8 cellular contexts compared by ENCODE assay signal in the genomic region with DNA sequence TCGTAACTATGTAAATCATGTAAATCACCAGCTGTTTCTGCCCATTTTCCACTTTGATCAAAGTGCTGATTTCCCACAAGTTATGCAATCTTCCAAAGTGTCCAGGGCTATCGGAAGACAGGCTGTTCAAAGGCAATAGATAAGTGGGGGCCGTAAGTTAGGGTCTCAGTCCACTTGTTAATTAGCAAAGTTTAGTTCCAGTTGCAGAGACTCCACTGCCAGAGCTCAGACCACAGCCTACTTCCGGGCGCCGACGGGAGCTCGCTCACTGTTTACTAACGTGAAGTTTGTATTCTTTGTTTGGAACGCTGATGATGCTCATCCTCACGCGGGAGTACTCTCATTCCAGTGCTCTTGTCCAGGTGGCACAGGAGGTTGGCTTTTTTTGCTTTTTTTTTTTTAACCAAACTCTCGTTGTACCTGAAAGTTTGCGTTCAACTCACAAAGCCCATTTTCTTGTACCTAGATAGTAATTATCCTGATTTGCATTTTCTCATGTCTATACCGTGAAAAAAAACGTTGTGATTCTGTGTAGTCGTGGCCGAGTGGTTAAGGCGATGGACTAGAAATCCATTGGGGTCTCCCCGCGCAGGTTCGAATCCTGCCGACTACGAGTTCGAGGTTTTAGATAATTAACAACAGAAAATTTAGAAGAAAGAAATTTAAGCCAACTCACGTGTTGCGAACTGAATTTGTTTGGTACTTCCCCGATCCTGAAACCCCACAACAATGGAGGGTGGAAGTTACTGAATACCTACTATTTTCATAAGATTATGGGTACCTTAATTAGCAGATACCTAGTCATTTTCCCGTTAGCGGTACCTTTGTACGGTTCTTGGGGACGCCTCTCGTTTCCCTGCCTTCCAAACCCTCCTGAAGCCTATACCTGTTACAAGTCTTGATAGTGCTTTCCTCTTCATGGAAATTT. TPM values are rescaled to one million over a fixed set of nuclear protein-coding genes. Genes with fewer than 3 reads are reported as not detected.
DNase-seq lines count a peak whose midpoint lies in the region; ATAC-seq, FAIRE-seq and TF ChIP-seq lines count a peak whose summit lies in the region.

No MANE protein-coding gene starts in this region.

- H3K4me3 ChIP-seq in endothelial cell of umbilical vein (replicated peaks in 1 of 3; ENCODE audit: insufficient read depth in 1 of 3, low read depth in 1 of 3, low read length in 3 of 3) (peak overlapping the region; percentile 38 to 97 (median 95)), muscle layer of colon (ENCODE audit: low read depth in 1 of 2, low read length in 2 of 2) (peak overlapping the region; percentile 20 to 51)

- H2AFZ ChIP-seq in endothelial cell of umbilical vein (ENCODE audit: low read depth, low read length), result peak overlapping the region; percentile 100

- H4K20me1 ChIP-seq in endothelial cell of umbilical vein (replicated peaks; ENCODE audit: control insufficient read depth, extremely low read depth, insufficient read depth, low read length), result no peaks in the 10 kb centered on the region

- no peaks in the 10 kb centered on the region for H3K9me1 ChIP-seq in endothelial cell of umbilical vein (replicated peaks; ENCODE audit: control insufficient read depth, extremely low read depth, insufficient read depth, low read length)

- dilution Hi-C loops in endothelial cell of umbilical vein (cut with MboI; ENCODE audit: extremely low pct_ligation_motif_present, low sequenced_read_pairs), result no loop called here

- peak overlapping the region; percentile 31 for H3K27ac ChIP-seq in endothelial cell of umbilical vein (ENCODE audit: insufficient read depth, low read depth, low read length)
- H3K27ac ChIP-seq in muscle layer of colon (ENCODE audit: low read depth, low read length), result no peak overlapping the region

- POLR2A ChIA-PET in endothelial cell of umbilical vein (lab: Charles Lee), result interaction anchor here (0.7 kb wide), 1 partner anchor 723 kb away, joined by 4 read pairs; no protein-coding TSS in a partner anchor

- H3K79me2 ChIP-seq in endothelial cell of umbilical vein (ENCODE audit: control insufficient read depth, insufficient read depth, low read length), result no peaks in the 10 kb centered on the region

- H3K27me3 ChIP-seq in endothelial cell of umbilical vein (ENCODE audit: control insufficient read depth in 2 of 2, insufficient read depth in 2 of 2, low read length in 2 of 2) (peaks cover 8 to 17% of the 10 kb centered on the region in 2 experiments), muscle layer of colon (ENCODE audit: control insufficient read depth in 1 of 2, insufficient read depth in 2 of 2, low read length in 2 of 2) (peaks cover 9 to 31% of the 10 kb centered on the region in 2 donors)

- ATAC-seq in HG03439 (IDR thresholded peaks at IDR 0.05; ENCODE audit: unreplicated experiment), result peak; percentile 63
- ATAC-seq in stimulated activated naive CD8-positive, alpha-beta T cell treated with anti-CD3 and anti-CD28 coated beads, Interleukin-15, Interleukin-2, amounts not matched to agents 100 U/mL and 50 U/mL, for 24 hours, result peak; percentile 74

- CTCF ChIA-PET in endothelial cell of umbilical vein (lab: Charles Lee), result interaction anchor here (0.8 to 1.8 kb wide), 5 partner anchors 23 to 250 kb away, joined by 3 to 7 read pairs (median 5); a partner anchor contains a TSS

- H3K36me3 ChIP-seq in endothelial cell of umbilical vein (ENCODE audit: control insufficient read depth in 2 of 2, extremely low read depth in 1 of 2, insufficient read depth in 2 of 2, low read length in 2 of 2) (no peaks in the 10 kb centered on the region), muscle layer of colon (ENCODE audit: insufficient read depth, low read length) (no peaks in the 10 kb centered on the region)

- no peaks in the 10 kb centered on the region for H3K9me3 ChIP-seq in endothelial cell of umbilical vein (replicated peaks; ENCODE audit: control insufficient read depth, insufficient read depth, low read length)
- no peaks in the 10 kb centered on the region for H3K9me3 ChIP-seq in muscle layer of colon (ENCODE audit: low read length)

- TF ChIP-seq POLR2A in endothelial cell of umbilical vein (IDR thresholded peaks at IDR 0.05; ENCODE audit: low read depth, low read length), result no peak

- TF ChIP-seq CTCF in endothelial cell of umbilical vein (IDR thresholded peaks at IDR 0.05; ENCODE audit: extremely low read depth in 1 of 2, insufficient read depth in 1 of 2, low read depth in 1 of 2, low read length in 2 of 2), result no peak

- H3K4me2 ChIP-seq in endothelial cell of umbilical vein (ENCODE audit: insufficient read depth, low read length), result peak overlapping the region; percentile 95

- H3K9ac ChIP-seq in endothelial cell of umbilical vein (replicated peaks; ENCODE audit: extremely low read depth, insufficient read depth, low read length) (peak overlapping the region; percentile 34), muscle layer of colon (ENCODE audit: low read length) (peak overlapping the region; percentile 5)

- intact Hi-C loops in endothelial cell of umbilical vein (cut with micrococcal nuclease), result loop anchor here (1.0 to 5.0 kb wide), 12 partner anchors 7 to 400 kb away; a partner anchor contains a TSS

- BruUV-seq in endothelial cell of umbilical vein (replicated peaks; lab: Mats Ljungman, UMichigan), result no TSS peak

- DNase-seq in GM18507 (ENCODE audit: extremely low spot score, insufficient read length, low read depth), result no peak
- peak; percentile 49 to 74 for DNase-seq in NOMO-1 (lab: John Stamatoyannopoulos, UW; ENCODE audit: unreplicated experiment in 2 of 2)
- DNase-seq in activated CD8-positive, alpha-beta memory T cell treated with anti-CD3 and anti-CD28 coated beads for 4 hours (ENCODE audit: low read depth in 2 of 2), result peak; percentile 30 to 44
- DNase-seq in endothelial cell of umbilical vein (ENCODE audit: low read depth, low spot score), result peak; percentile 68
- DNase-seq in stimulated activated naive CD8-positive, alpha-beta T cell treated with anti-CD3 and anti-CD28 coated beads, Interleukin-15, Interleukin-2, amounts not matched to agents 100 U/mL and 50 U/mL, for 24 hours, result peak; percentile 77

- H3K4me1 ChIP-seq in endothelial cell of umbilical vein (ENCODE audit: control insufficient read depth, extremely low read depth, insufficient read depth, low read length) (peaks cover 14% of the 10 kb centered on the region), muscle layer of colon (ENCODE audit: insufficient read depth, low read length) (peaks cover 7% of the 10 kb centered on the region)

- peak; percentile 61 for FAIRE-seq in A204.1 (lab: Jason Lieb, UNC)
- peak; percentile 78 for FAIRE-seq in GM18507 (lab: Jason Lieb, UNC)
- FAIRE-seq in endothelial cell of umbilical vein (lab: Jason Lieb, UNC), result peak; percentile 61

TF ChIP-seq in endothelial cell of umbilical vein, 7 proteins besides CTCF, POLR2A, EP300 and RAD21:
- no peak for TF ChIP-seq EZH2 (IDR thresholded peaks at IDR 0.05; ENCODE audit: borderline replicate concordance, low read depth, low read length, severe bottlenecking)
- TF ChIP-seq FOS (IDR thresholded peaks at IDR 0.05; ENCODE audit: borderline replicate concordance, insufficient read depth, low read length), result no peak
- TF ChIP-seq, protein P1, sequence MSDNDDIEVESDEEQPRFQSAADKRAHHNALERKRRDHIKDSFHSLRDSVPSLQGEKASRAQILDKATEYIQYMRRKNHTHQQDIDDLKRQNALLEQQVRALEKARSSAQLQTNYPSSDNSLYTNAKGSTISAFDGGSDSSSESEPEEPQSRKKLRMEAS (IDR thresholded peaks at IDR 0.05; ENCODE audit: insufficient read depth, insufficient read length), result no peak
- no peak for TF ChIP-seq GATA2 (IDR thresholded peaks at IDR 0.05; ENCODE audit: insufficient read depth, insufficient read length, low read depth, low read length)
- TF ChIP-seq JUN (IDR thresholded peaks at IDR 0.05; ENCODE audit: borderline replicate concordance, insufficient read depth, insufficient read length, low read depth), result no peak
- no peak for TF ChIP-seq POLR2AphosphoS5 (IDR thresholded peaks at IDR 0.05; ENCODE audit: insufficient read depth, low read depth, low read length)

RNA-seq across cellular contexts. Expression of a gene that starts 29.9 kb away (rescaled TPM):
- total RNA-seq in endothelial cell of umbilical vein, result 5.4 and 6.5 TPM in 2 replicates
- 1.4 and 1.6 TPM in 2 replicates for polyA plus RNA-seq in endothelial cell of umbilical vein
- polyA plus RNA-seq in endothelial cell of umbilical vein (2011; cell fraction: cytosol; rRNA removed), result 2.6 and 3.0 TPM in 2 replicates
- polyA plus RNA-seq in endothelial cell of umbilical vein (2011; cell fraction: nucleus; rRNA removed), result 3.1 and 4.1 TPM in 2 replicates
- polyA plus RNA-seq in endothelial cell of umbilical vein (2012), result 3.7 and 5.0 TPM in 2 replicates
- polyA minus RNA-seq in endothelial cell of umbilical vein, result 3.0 and 5.5 TPM in 2 replicates
- polyA minus RNA-seq in endothelial cell of umbilical vein (2011; cell fraction: cytosol; rRNA and poly(A)+ RNA removed), result 3.2 TPM
- 3.3 and 4.7 TPM in 2 replicates for polyA minus RNA-seq in endothelial cell of umbilical vein (2011; cell fraction: nucleus; rRNA and poly(A)+ RNA removed)
